8 cellular contexts compared by ENCODE assay signal in genomic region chr19:39765091-39766076, GRCh38. TPM values are rescaled to one million over a fixed set of nuclear protein-coding genes. Genes with fewer than 3 reads are reported as not detected.
A peak's percentile ranks its signal among the peaks of the same experiment; 100 is the strongest.
DNase-seq lines count a peak whose midpoint lies in the region; ATAC-seq and TF ChIP-seq lines count a peak whose summit lies in the region.

No MANE protein-coding gene starts in this region.

- peaks cover 4% of the 10 kb centered on the region for H3K9me3 Mint-ChIP-seq in chondrocyte (ENCODE audit: low read depth)

- no peak for TF ChIP-seq POLR2A in thyroid gland (IDR thresholded peaks at IDR 0.05)

- in situ Hi-C loops in SK-MEL-5 (cut with HindIII; ENCODE audit: low pct_unique_long_range_greater_than_20kb, low sequenced_read_pairs): no loop called here

- H3K27me3 ChIP-seq in thyroid gland: no peaks in the 10 kb centered on the region

- H3K36me3 ChIP-seq in thyroid gland: no peaks in the 10 kb centered on the region

- no peak overlapping the region for H3K4me3 ChIP-seq in thyroid gland (replicated peaks in 1 of 3)

- peaks cover 17% of the 10 kb centered on the region for H3K27me3 Mint-ChIP-seq in chondrocyte (ENCODE audit: low read depth)

- peaks cover 11 to 12% of the 10 kb centered on the region in 2 donors for H3K4me1 ChIP-seq in thyroid gland

- peak; percentile 85 for TF ChIP-seq CTCF in chondrocyte (IDR thresholded peaks at IDR 0.05)
- TF ChIP-seq CTCF in thyroid gland (IDR thresholded peaks at IDR 0.05): peak; percentile 42 to 77 (median 54)

- H3K27ac ChIP-seq in thyroid gland: no peak overlapping the region

- no peak overlapping the region for H3K27ac Mint-ChIP-seq in chondrocyte (ENCODE audit: unreplicated experiment)

- no peak for ATAC-seq in HG03280 (IDR thresholded peaks at IDR 0.05; ENCODE audit: unreplicated experiment)

- intact Hi-C loops in thyroid gland (cut with DNase I): no loop called here

- 47 to 48% methylated on average over 16 of the region's 16 CpGs for WGBS in thyroid gland, 2 donors

- no peaks in the 10 kb centered on the region for H3K4me1 Mint-ChIP-seq in chondrocyte (ENCODE audit: low read depth)

- DNase-seq in COLO668 (lab: John Stamatoyannopoulos, UW; ENCODE audit: unreplicated experiment) (peak; percentile 41), HCEC 1CT (peak; percentile 36), SK-MEL-5 (ENCODE audit: low read depth, low spot score) (peak; percentile 73), chondrocyte (ENCODE audit: low spot score) (no peak), lung microvascular endothelial cell (ENCODE audit: low read depth in 2 of 2) (peak; percentile 54 to 61), thyroid gland (peak; percentile 41 to 52), HuH-7.5 (ENCODE audit: low spot score) (no peak)

- H3K36me3 Mint-ChIP-seq in chondrocyte (ENCODE audit: low read depth): no peaks in the 10 kb centered on the region

- H3K9me3 ChIP-seq in thyroid gland: no peaks in the 10 kb centered on the region

- no peak overlapping the region for H3K4me3 Mint-ChIP-seq in chondrocyte (ENCODE audit: unreplicated experiment)

RNA-seq across cellular contexts. Expression of gene LEUTX, which starts 13.3 kb away (rescaled TPM):
- total RNA-seq in SK-MEL-5 (2014; rRNA removed; shearing (Covaris generic)): not detected in 2 replicates
- polyA plus RNA-seq in SK-MEL-5 (2015; cell fraction: cytosol; rRNA removed): not detected in 2 replicates
- polyA plus RNA-seq in SK-MEL-5 (2015; cell fraction: nucleus; rRNA removed): not detected in 2 replicates
- total RNA-seq in chondrocyte (not detected in 3 replicates), lung microvascular endothelial cell (not detected in 2 replicates), thyroid gland (not detected)

RNA-seq across cellular contexts. Expression of gene CLC, which starts 27.6 kb away (rescaled TPM):
- not detected in 2 replicates for total RNA-seq in SK-MEL-5 (2014; rRNA removed; shearing (Covaris generic))
- not detected in 2 replicates for polyA plus RNA-seq in SK-MEL-5 (2015; cell fraction: cytosol; rRNA removed)
- polyA plus RNA-seq in SK-MEL-5 (2015; cell fraction: nucleus; rRNA removed): not detected in 2 replicates
- not detected in 3 replicates for total RNA-seq in chondrocyte
- total RNA-seq in lung microvascular endothelial cell: not detected in 2 replicates
- not detected for total RNA-seq in thyroid gland

Comparison
In these comparisons a context has a peak if more than half of its experiments do, and no peak if none do; other contexts are left out.
1. DNase-seq: peak in COLO668 (single experiment), HCEC 1CT (single experiment), SK-MEL-5 (single experiment), lung microvascular endothelial cell (2 of 2) and thyroid gland (2 of 2); none in chondrocyte (single experiment) and HuH-7.5 (single experiment).